ENCODE assay signal across 2 cellular contexts in genomic region chr4:119598521-119598920, GRCh38.
TF ChIP-seq lines count a peak whose summit lies in the region.

No MANE protein-coding gene starts in this region.

TF ChIP-seq in IMR-90, 13 proteins besides CTCF, POLR2A, EP300 and RAD21:
- TF ChIP-seq BHLHE40 (IDR thresholded peaks at IDR 0.05; ENCODE audit: low read depth, low read length), result no peak
- no peak for TF ChIP-seq SMC3 (IDR thresholded peaks at IDR 0.05; ENCODE audit: low read depth, low read length)
- TF ChIP-seq USF2 (IDR thresholded peaks at IDR 0.05; ENCODE audit: low read depth, low read length), result no peak
- no peak for TF ChIP-seq MXI1 (IDR thresholded peaks at IDR 0.05; ENCODE audit: borderline replicate concordance, low read depth, low read length)
- TF ChIP-seq RFX5 (IDR thresholded peaks at IDR 0.05; ENCODE audit: low read depth, low read length), result no peak

TF ChIP-seq in WTC11, 78 proteins besides CTCF, POLR2A, EP300 and RAD21:
- no peak for TF ChIP-seq ZNF138 (CRISPR knock-in tag; conservative IDR thresholded peaks at IDR 0.05)
- TF ChIP-seq, protein P1, sequence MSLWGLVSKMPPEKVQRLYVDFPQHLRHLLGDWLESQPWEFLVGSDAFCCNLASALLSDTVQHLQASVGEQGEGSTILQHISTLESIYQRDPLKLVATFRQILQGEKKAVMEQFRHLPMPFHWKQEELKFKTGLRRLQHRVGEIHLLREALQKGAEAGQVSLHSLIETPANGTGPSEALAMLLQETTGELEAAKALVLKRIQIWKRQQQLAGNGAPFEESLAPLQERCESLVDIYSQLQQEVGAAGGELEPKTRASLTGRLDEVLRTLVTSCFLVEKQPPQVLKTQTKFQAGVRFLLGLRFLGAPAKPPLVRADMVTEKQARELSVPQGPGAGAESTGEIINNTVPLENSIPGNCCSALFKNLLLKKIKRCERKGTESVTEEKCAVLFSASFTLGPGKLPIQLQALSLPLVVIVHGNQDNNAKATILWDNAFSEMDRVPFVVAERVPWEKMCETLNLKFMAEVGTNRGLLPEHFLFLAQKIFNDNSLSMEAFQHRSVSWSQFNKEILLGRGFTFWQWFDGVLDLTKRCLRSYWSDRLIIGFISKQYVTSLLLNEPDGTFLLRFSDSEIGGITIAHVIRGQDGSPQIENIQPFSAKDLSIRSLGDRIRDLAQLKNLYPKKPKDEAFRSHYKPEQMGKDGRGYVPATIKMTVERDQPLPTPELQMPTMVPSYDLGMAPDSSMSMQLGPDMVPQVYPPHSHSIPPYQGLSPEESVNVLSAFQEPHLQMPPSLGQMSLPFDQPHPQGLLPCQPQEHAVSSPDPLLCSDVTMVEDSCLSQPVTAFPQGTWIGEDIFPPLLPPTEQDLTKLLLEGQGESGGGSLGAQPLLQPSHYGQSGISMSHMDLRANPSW (CRISPR knock-in tag; conservative IDR thresholded peaks at IDR 0.05; ENCODE audit: low read depth), result no peak
- TF ChIP-seq ESRRA (CRISPR knock-in tag; IDR thresholded peaks at IDR 0.05; ENCODE audit: borderline replicate concordance), result no peak
- no peak for TF ChIP-seq NFYB (CRISPR knock-in tag; conservative IDR thresholded peaks at IDR 0.05; ENCODE audit: low read depth)
- TF ChIP-seq TCF7 (CRISPR knock-in tag; IDR thresholded peaks at IDR 0.05; ENCODE audit: low read depth), result no peak
- TF ChIP-seq NR2C2 (CRISPR knock-in tag; IDR thresholded peaks at IDR 0.05), result no peak
- no peak for TF ChIP-seq CREB1 (CRISPR knock-in tag; IDR thresholded peaks at IDR 0.05)
- TF ChIP-seq MXD4 (CRISPR knock-in tag; IDR thresholded peaks at IDR 0.05; ENCODE audit: borderline replicate concordance), result no peak
- TF ChIP-seq FOXP1 (CRISPR knock-in tag; IDR thresholded peaks at IDR 0.05; ENCODE audit: borderline replicate concordance), result no peak
- no peak for TF ChIP-seq ELF4 (CRISPR knock-in tag; IDR thresholded peaks at IDR 0.05; ENCODE audit: low read depth)
- no peak for TF ChIP-seq ERG (CRISPR knock-in tag; IDR thresholded peaks at IDR 0.05)
- no peak for TF ChIP-seq JUN (CRISPR knock-in tag; IDR thresholded peaks at IDR 0.05)
- no peak for TF ChIP-seq FOXJ3 (CRISPR knock-in tag; IDR thresholded peaks at IDR 0.05; ENCODE audit: borderline replicate concordance)
- TF ChIP-seq FOXP4 (CRISPR knock-in tag; IDR thresholded peaks at IDR 0.05), result no peak
